25 cellular contexts compared by ENCODE assay signal in genomic region chr15:60219841-60220240, GRCh38.
"Had no signal": no experiment of that assay in that cellular context is flagged by ENCODE, and none has a peak within 500 bp of the region (broad histone marks: within the 10 kb centered on the region; RNA-seq: fewer than 3 reads in every experiment).

No MANE protein-coding gene starts in this region.

- H3K9me3 ChIP-seq: MG63, SK-N-SH had no signal

- H3K4me2 ChIP-seq: SK-N-SH had no signal

- ATAC-seq: HepG2, Panc1, PC-3, T-cell had no signal

- H3K4me3 ChIP-seq: MG63 had no signal

- FAIRE-seq: HepG2 had no signal

- DNase-seq: IMR-90, Karpas-422, KG1, MG63, NCI-H1092, NCI-H1105 treated with DMSO at 0.1 percent for 48 hours, NCI-H1417 treated with DMSO at 0.1 percent for 48 hours, NCI-H146, NCI-H1694 treated with DMSO at 0.1 percent for 48 hours, NCI-H1930, NCI-H2081, NCI-H2107, NCI-H2227 treated with DMSO at 0.1 percent for 48 hours, NCI-H446, NCI-H510A, NCI-H524 treated with DMSO at 0.1 percent for 48 hours, NCI-H774, PC-3, SHP77, SK-N-SH, SW 1271, T-cell had no signal

- H3K27ac ChIP-seq: RWPE1 had no signal
